ENCODE assay signal across 15 cellular contexts in genomic region chr9:136048560-136049411, GRCh38. TPM values are rescaled to one million over a fixed set of nuclear protein-coding genes. Genes with fewer than 3 reads are reported as not detected.
DNase-seq lines count a peak whose midpoint lies in the region; ATAC-seq and TF ChIP-seq lines count a peak whose summit lies in the region.
"Had no signal": no experiment of that assay in that cellular context is flagged by ENCODE, and none has a peak within 500 bp of the region (broad histone marks: within the 10 kb centered on the region; RNA-seq: fewer than 3 reads in every experiment).

No MANE protein-coding gene starts in this region.

- peaks cover 0 to 2% (median 0%) of the 10 kb centered on the region in 3 donors for H3K27me3 Mint-ChIP-seq in CD14-positive monocyte (ENCODE audit: low read depth in 3 of 3)
- H3K27me3 Mint-ChIP-seq in chondrocyte (ENCODE audit: low read depth) = no peaks in the 10 kb centered on the region
- H3K27me3 Mint-ChIP-seq in neural crest cell (ENCODE audit: low read depth) = no peaks in the 10 kb centered on the region
- H3K27me3 Mint-ChIP-seq in CD4-positive, alpha-beta memory T cell = peaks cover 2 to 4% of the 10 kb centered on the region in 2 donors

- no peak overlapping the region for H3K27ac ChIP-seq in CD4-positive, alpha-beta memory T cell (ENCODE audit: low read depth, low read length)
- no peak overlapping the region for H3K27ac ChIP-seq in SJCRH30
- H3K27ac ChIP-seq: Peyer's patch, psoas muscle had no signal

- DNase-seq in CD14-positive monocyte (ENCODE audit: low spot score) = peak; percentile 68
- DNase-seq in H7 = peak; percentile 71
- peak; percentile 92 for DNase-seq in chondrocyte (ENCODE audit: low spot score)
- no peak for DNase-seq in neural crest cell (ENCODE audit: low read depth, low spot score)
- no peak for DNase-seq in CD4-positive, alpha-beta memory T cell
- DNase-seq in SJCRH30 = no peak
- DNase-seq: activated effector memory CD4-positive, alpha-beta T cell treated with Interleukin-2 at 50 U/mL for 16 hours; aorta; DMS 273 treated with DMSO at 0.1 percent for 48 hours; NCI-H1930; Peyer's patch; psoas muscle had no signal

- H3K36me3 ChIP-seq in H7 (replicated peaks; ENCODE audit: control insufficient read depth, insufficient read depth, low read length) (no peaks in the 10 kb centered on the region; the same call in 1 of the 2 replicates), SJCRH30 (no peaks in the 10 kb centered on the region)
- H3K36me3 ChIP-seq in CD4-positive, alpha-beta memory T cell (ENCODE audit: insufficient read depth, low read length) = no peaks in the 10 kb centered on the region

- no peaks in the 10 kb centered on the region for H3K9me3 ChIP-seq in CD4-positive, alpha-beta memory T cell (ENCODE audit: control insufficient read depth in 1 of 2, low read length in 2 of 2)
- no peaks in the 10 kb centered on the region for H3K9me3 ChIP-seq in SJCRH30 (replicated peaks)
- H3K9me3 ChIP-seq: Peyer's patch, psoas muscle had no signal

- H3K9me3 Mint-ChIP-seq in CD14-positive monocyte (peaks cover 0 to 2% (median 0%) of the 10 kb centered on the region in 7 donors), chondrocyte (ENCODE audit: low read depth) (no peaks in the 10 kb centered on the region), neural crest cell (no peaks in the 10 kb centered on the region)
- no peaks in the 10 kb centered on the region for H3K9me3 Mint-ChIP-seq in CD4-positive, alpha-beta memory T cell

- H3K4me1 ChIP-seq in CD4-positive, alpha-beta memory T cell (ENCODE audit: insufficient read depth, low read length) = peaks cover 20% of the 10 kb centered on the region
- peaks cover 12% of the 10 kb centered on the region for H3K4me1 ChIP-seq in SJCRH30

- no peak overlapping the region for H3K4me3 ChIP-seq in H7 (ENCODE audit: insufficient read depth, low read depth, low read length)
- no peak overlapping the region for H3K4me3 ChIP-seq in CD4-positive, alpha-beta memory T cell (ENCODE audit: low read length in 2 of 2)
- no peak overlapping the region for H3K4me3 ChIP-seq in SJCRH30
- H3K4me3 ChIP-seq: Peyer's patch, psoas muscle had no signal

- peaks cover 16 to 41% of the 10 kb centered on the region in 2 donors for H3K36me3 Mint-ChIP-seq in CD14-positive monocyte
- H3K36me3 Mint-ChIP-seq in chondrocyte (ENCODE audit: low read depth) = peaks cover 1% of the 10 kb centered on the region
- no peaks in the 10 kb centered on the region for H3K36me3 Mint-ChIP-seq in neural crest cell (ENCODE audit: low read depth)
- peaks cover 4% of the 10 kb centered on the region in 2 donors for H3K36me3 Mint-ChIP-seq in CD4-positive, alpha-beta memory T cell

- TF ChIP-seq CTCF in CD14-positive monocyte (IDR thresholded peaks at IDR 0.05) (no peak), chondrocyte (IDR thresholded peaks at IDR 0.05) (no peak), neural crest cell (conservative IDR thresholded peaks at IDR 0.05) (no peak)

- CTCF ChIA-PET in CD4-positive, alpha-beta memory T cell (lab: Charles Lee; ENCODE audit: partially characterized antibody) = no interaction called here

- peak overlapping the region in 6 of 7 donors; percentile 44 to 93 (median 79) for H3K27ac Mint-ChIP-seq in CD14-positive monocyte
- no peak overlapping the region for H3K27ac Mint-ChIP-seq in chondrocyte (ENCODE audit: unreplicated experiment)
- no peak overlapping the region for H3K27ac Mint-ChIP-seq in neural crest cell (ENCODE audit: unreplicated experiment)
- H3K27ac Mint-ChIP-seq in CD4-positive, alpha-beta memory T cell = peak overlapping the region in 1 of 7 donors; percentile 29

- ATAC-seq in GM19463 (IDR thresholded peaks at IDR 0.05; ENCODE audit: unreplicated experiment) (no peak), GM18861 (IDR thresholded peaks at IDR 0.05; ENCODE audit: unreplicated experiment) (no peak)
- ATAC-seq: esophagus mucosa had no signal

- POLR2A ChIA-PET in CD4-positive, alpha-beta memory T cell (lab: Charles Lee; ENCODE audit: partially characterized antibody) = no interaction called here

- intact Hi-C loops in CD14-positive monocyte (cut with micrococcal nuclease) = loop anchor here (5.0 to 10.0 kb wide), 4 partner anchors 44 to 84 kb away; partner anchors contain the start of gene UBAC1 (in 1 of the 2)
- intact Hi-C loops in CD4-positive, alpha-beta memory T cell (cut with micrococcal nuclease) = no loop called here

- no peaks in the 10 kb centered on the region for H3K27me3 ChIP-seq in H7 (ENCODE audit: control insufficient read depth, insufficient read depth, low read length)
- H3K27me3 ChIP-seq in CD4-positive, alpha-beta memory T cell (ENCODE audit: insufficient read depth, low read length) = no peaks in the 10 kb centered on the region
- no peaks in the 10 kb centered on the region for H3K27me3 ChIP-seq in SJCRH30
- H3K27me3 ChIP-seq: Peyer's patch had no signal

- peak overlapping the region; percentile 55 to 82 for H3K4me3 Mint-ChIP-seq in CD14-positive monocyte
- no peak overlapping the region for H3K4me3 Mint-ChIP-seq in chondrocyte (ENCODE audit: unreplicated experiment)
- H3K4me3 Mint-ChIP-seq in neural crest cell = peak overlapping the region; percentile 79
- peak overlapping the region in 1 of 8 donors; percentile 12 for H3K4me3 Mint-ChIP-seq in CD4-positive, alpha-beta memory T cell

- H3K4me1 Mint-ChIP-seq in CD14-positive monocyte (peaks cover 53% of the 10 kb centered on the region), chondrocyte (ENCODE audit: low read depth) (peaks cover 26% of the 10 kb centered on the region), neural crest cell (peaks cover 10% of the 10 kb centered on the region)
- peaks cover 4 to 12% (median 5%) of the 10 kb centered on the region in 4 donors for H3K4me1 Mint-ChIP-seq in CD4-positive, alpha-beta memory T cell

RNA-seq across cellular contexts. Expression of gene NACC2, which starts 46.3 kb away (rescaled TPM):
- polyA plus RNA-seq in CD14-positive monocyte = 1 to 10 TPM; 8.1 to 8.7 TPM
- total RNA-seq in H7 (2014; rRNA removed; shearing (Covaris generic)) = 16.6 and 19.3 TPM in 2 replicates
- total RNA-seq in chondrocyte (42.6 to 52.4 TPM (median 51.0 TPM) in 3 replicates), neural crest cell (8.1 and 8.6 TPM in 2 replicates)
- 10 to 100 TPM; 11.5 to 12.2 TPM for total RNA-seq in CD4-positive, alpha-beta memory T cell
- 1 to 10 TPM in 1 of 2 donors, under 1 TPM in 1; 0.58 to 2.6 TPM for polyA plus RNA-seq in CD4-positive, alpha-beta memory T cell
- 3.6 and 4.4 TPM in 2 replicates for total RNA-seq in SJCRH30 (2014; rRNA removed; shearing (Covaris generic))

Comparison
In these comparisons a context has a peak if more than half of its experiments do, and no peak if none do; other contexts are left out.
1. DNase-seq: peak in CD14-positive monocyte (single experiment), H7 (single experiment) and chondrocyte (single experiment); none in neural crest cell (single experiment), CD4-positive, alpha-beta memory T cell (0 of 5) and SJCRH30 (0 of 2).
2. H3K27ac Mint-ChIP-seq: peak in CD14-positive monocyte (6 of 7); none in chondrocyte (single experiment) and neural crest cell (single experiment).